ENCODE assay signal across 26 cellular contexts in the genomic region with DNA sequence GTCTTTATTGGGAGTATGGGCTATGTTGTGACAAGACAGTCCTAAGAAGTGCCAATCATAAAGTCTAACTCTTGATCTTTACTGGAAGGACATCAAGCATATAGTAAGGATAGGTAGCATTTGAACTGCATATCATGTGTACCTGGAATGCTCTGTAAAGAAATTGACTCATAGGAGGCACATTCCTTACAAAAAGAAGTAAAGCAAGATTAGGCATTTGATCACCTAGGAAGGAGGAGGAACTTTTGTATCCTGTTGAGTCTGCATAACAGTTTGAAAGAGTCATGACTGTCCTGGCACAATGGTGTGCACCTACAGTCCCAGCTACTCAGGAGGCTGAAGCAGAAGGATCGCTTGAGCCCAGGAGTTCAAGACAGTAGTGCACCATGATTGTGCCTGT. TPM values are rescaled to one million over a fixed set of nuclear protein-coding genes. Genes with fewer than 3 reads are reported as not detected.
"Had no signal": no experiment of that assay in that cellular context is flagged by ENCODE, and none has a peak within 500 bp of the region (broad histone marks: within the 10 kb centered on the region; RNA-seq: fewer than 3 reads in every experiment).

No MANE protein-coding gene starts in this region.

- H3K4me1 ChIP-seq: adrenal gland had no signal

- H3K36me3 Mint-ChIP-seq: activated naive CD8-positive, alpha-beta T cell treated with anti-CD3 and anti-CD28 coated beads, Interleukin-2, amount 10 ng/mL, durations not matched to agents 7 days and 5 days had no signal

- H3K27ac Mint-ChIP-seq: activated CD4-positive, alpha-beta T cell treated with anti-CD3 and anti-CD28 coated beads for 36 hours; activated CD8-positive, alpha-beta T cell treated with anti-CD3 and anti-CD28 coated beads for 36 hours; activated naive CD8-positive, alpha-beta T cell treated with anti-CD3 and anti-CD28 coated beads, Interleukin-2, amount 10 ng/mL, durations not matched to agents 7 days and 5 days; activated T-cell treated with anti-CD3 and anti-CD28 coated beads, Interleukin-2, amount 50 U/mL, for 72 hours; IgD-negative memory B cell had no signal

- ATAC-seq: activated CD4-positive, alpha-beta T cell treated with anti-CD3 and anti-CD28 coated beads for 36 hours; activated CD8-positive, alpha-beta T cell treated with anti-CD3 and anti-CD28 coated beads for 36 hours; activated T-cell treated with anti-CD3 and anti-CD28 coated beads, Interleukin-2, amount 50 U/mL, for 72 hours; Right ventricle myocardium inferior had no signal

- H3K27me3 Mint-ChIP-seq: activated CD4-positive, alpha-beta T cell treated with anti-CD3 and anti-CD28 coated beads for 36 hours; activated CD8-positive, alpha-beta T cell treated with anti-CD3 and anti-CD28 coated beads for 36 hours; activated naive CD8-positive, alpha-beta T cell treated with anti-CD3 and anti-CD28 coated beads, Interleukin-2, amount 10 ng/mL, durations not matched to agents 7 days and 5 days; central memory CD8-positive, alpha-beta T cell; IgD-negative memory B cell had no signal

- H3K27ac ChIP-seq: adrenal gland, SK-N-MC, VCaP had no signal

- H3K9me3 Mint-ChIP-seq: activated CD8-positive, alpha-beta T cell treated with anti-CD3 and anti-CD28 coated beads for 36 hours; activated naive CD8-positive, alpha-beta T cell treated with anti-CD3 and anti-CD28 coated beads, Interleukin-2, amount 10 ng/mL, durations not matched to agents 7 days and 5 days; activated T-cell treated with anti-CD3 and anti-CD28 coated beads, Interleukin-2, amount 50 U/mL, for 72 hours; central memory CD8-positive, alpha-beta T cell; IgD-negative memory B cell had no signal

- H3K4me3 ChIP-seq: adrenal gland, SK-N-MC had no signal

- H3K4me1 Mint-ChIP-seq: activated naive CD8-positive, alpha-beta T cell treated with anti-CD3 and anti-CD28 coated beads, Interleukin-2, amount 10 ng/mL, durations not matched to agents 7 days and 5 days had no signal

- H3K27me3 ChIP-seq: adrenal gland had no signal

- H3K4me3 Mint-ChIP-seq: activated CD4-positive, alpha-beta T cell treated with anti-CD3 and anti-CD28 coated beads for 36 hours; activated CD8-positive, alpha-beta T cell treated with anti-CD3 and anti-CD28 coated beads for 36 hours; activated naive CD8-positive, alpha-beta T cell treated with anti-CD3 and anti-CD28 coated beads, Interleukin-2, amount 10 ng/mL, durations not matched to agents 7 days and 5 days; activated T-cell treated with anti-CD3 and anti-CD28 coated beads, Interleukin-2, amount 50 U/mL, for 72 hours; central memory CD8-positive, alpha-beta T cell; IgD-negative memory B cell had no signal

- DNase-seq: activated CD4-positive, alpha-beta T cell treated with anti-CD3 and anti-CD28 coated beads for 36 hours; activated CD8-positive, alpha-beta memory T cell treated with anti-CD3 and anti-CD28 coated beads, Interleukin-2, amount 50 U/mL, for 4 hours; activated CD8-positive, alpha-beta T cell treated with anti-CD3 and anti-CD28 coated beads for 36 hours; activated naive CD4-positive, alpha-beta T cell treated with anti-CD3 and anti-CD28 coated beads, Interleukin-2, amount 50 U/mL, for 16 hours; activated naive CD8-positive, alpha-beta T cell treated with anti-CD3 and anti-CD28 coated beads, Interleukin-2, amount 10 ng/mL, durations not matched to agents 7 days and 5 days; activated T-cell treated with anti-CD3 and anti-CD28 coated beads, Interleukin-2, amount 50 U/mL, for 72 hours; anterior cingulate cortex; KG1; NCI-H1092; NCI-H1417; NCI-H1694; NCI-H2029 treated with DMSO at 0.1 percent for 48 hours; NCI-H510A treated with DMSO at 0.1 percent for 48 hours; NCI-H69; NK-92 treated with Interleukin-12 subunit alpha and Interleukin-12 subunit beta, amount 100 ng/mL, for 24 hours; T-helper 1 cell had no signal

- H3K9me3 ChIP-seq: adrenal gland had no signal

RNA-seq across cellular contexts. Expression of a gene that starts 42.2 kb away (rescaled TPM):
- total RNA-seq: activated CD4-positive, alpha-beta T cell treated with anti-CD3 and anti-CD28 coated beads for 36 hours; activated CD8-positive, alpha-beta T cell treated with anti-CD3 and anti-CD28 coated beads for 36 hours; activated naive CD8-positive, alpha-beta T cell treated with anti-CD3 and anti-CD28 coated beads, Interleukin-2, amount 10 ng/mL, durations not matched to agents 7 days and 5 days; activated T-cell treated with anti-CD3 and anti-CD28 coated beads, Interleukin-2, amount 50 U/mL, for 72 hours; adrenal gland; LHCN-M2; M059J; Right ventricle myocardium inferior; RPMI7951; T-helper 2 cell treated with Interferon-gamma antibody and Interleukin-4, amounts not matched to agents 100 ng/mL and 5 ng/mL, for 36 hours had no signal
- polyA plus RNA-seq: adrenal gland had no signal
